In the genomic region with DNA sequence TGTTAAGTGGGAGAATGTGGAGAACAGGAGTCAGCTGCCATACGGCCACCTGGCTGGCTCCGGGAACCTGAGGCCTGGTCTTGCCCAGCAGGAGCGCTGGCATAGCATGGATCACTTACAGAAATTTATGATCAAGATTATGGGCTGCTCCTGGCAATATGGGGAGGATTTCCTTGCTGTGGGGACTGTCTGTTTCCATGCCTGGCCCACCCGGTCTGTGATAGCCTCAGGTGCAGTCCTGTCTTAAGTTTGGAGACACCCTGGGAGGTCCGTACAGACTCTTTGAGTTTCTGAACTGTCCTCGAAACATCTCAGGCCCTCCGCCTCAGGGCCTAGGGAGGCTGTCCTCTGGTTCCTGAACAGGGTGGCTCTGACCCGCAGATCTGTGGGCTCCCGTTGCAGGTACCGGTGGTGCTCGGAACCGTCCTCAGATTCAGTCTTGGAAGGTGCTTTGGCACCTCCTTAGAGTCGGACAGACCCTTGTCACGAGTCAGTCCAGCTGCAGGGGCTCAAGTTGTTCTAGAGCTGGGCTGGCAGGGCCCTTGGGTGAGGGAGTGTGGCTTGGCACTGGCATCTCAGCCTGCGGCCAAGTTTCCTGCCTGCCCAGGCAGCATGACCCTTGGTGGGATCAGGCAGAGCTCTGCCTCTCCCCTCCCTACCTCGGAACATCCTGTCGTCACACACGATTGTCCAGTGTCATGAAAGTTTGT, we compare ENCODE assay signal across 1 cellular context.
TF ChIP-seq lines count a peak whose summit lies in the region.

No MANE protein-coding gene starts in this region.

TF ChIP-seq in WTC11, 78 proteins besides CTCF, POLR2A, EP300 and RAD21 (continued from another document):
- TF ChIP-seq ZBTB43 (CRISPR knock-in tag; IDR thresholded peaks at IDR 0.05) (no peak), CDX4 (CRISPR knock-in tag; IDR thresholded peaks at IDR 0.05; ENCODE audit: borderline replicate concordance) (no peak), SMAD4 (CRISPR knock-in tag; IDR thresholded peaks at IDR 0.05) (no peak), SMAD3 (CRISPR knock-in tag; IDR thresholded peaks at IDR 0.05; ENCODE audit: borderline replicate concordance) (no peak), ZNF423 (CRISPR knock-in tag; IDR thresholded peaks at IDR 0.05) (no peak)
- TF ChIP-seq, protein P1, sequence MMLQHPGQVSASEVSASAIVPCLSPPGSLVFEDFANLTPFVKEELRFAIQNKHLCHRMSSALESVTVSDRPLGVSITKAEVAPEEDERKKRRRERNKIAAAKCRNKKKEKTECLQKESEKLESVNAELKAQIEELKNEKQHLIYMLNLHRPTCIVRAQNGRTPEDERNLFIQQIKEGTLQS (CRISPR knock-in tag; conservative IDR thresholded peaks at IDR 0.05) = no peak
- TF ChIP-seq, protein P2, sequence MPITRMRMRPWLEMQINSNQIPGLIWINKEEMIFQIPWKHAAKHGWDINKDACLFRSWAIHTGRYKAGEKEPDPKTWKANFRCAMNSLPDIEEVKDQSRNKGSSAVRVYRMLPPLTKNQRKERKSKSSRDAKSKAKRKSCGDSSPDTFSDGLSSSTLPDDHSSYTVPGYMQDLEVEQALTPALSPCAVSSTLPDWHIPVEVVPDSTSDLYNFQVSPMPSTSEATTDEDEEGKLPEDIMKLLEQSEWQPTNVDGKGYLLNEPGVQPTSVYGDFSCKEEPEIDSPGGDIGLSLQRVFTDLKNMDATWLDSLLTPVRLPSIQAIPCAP (CRISPR knock-in tag; IDR thresholded peaks at IDR 0.05) = no peak
- TF ChIP-seq, protein P3, sequence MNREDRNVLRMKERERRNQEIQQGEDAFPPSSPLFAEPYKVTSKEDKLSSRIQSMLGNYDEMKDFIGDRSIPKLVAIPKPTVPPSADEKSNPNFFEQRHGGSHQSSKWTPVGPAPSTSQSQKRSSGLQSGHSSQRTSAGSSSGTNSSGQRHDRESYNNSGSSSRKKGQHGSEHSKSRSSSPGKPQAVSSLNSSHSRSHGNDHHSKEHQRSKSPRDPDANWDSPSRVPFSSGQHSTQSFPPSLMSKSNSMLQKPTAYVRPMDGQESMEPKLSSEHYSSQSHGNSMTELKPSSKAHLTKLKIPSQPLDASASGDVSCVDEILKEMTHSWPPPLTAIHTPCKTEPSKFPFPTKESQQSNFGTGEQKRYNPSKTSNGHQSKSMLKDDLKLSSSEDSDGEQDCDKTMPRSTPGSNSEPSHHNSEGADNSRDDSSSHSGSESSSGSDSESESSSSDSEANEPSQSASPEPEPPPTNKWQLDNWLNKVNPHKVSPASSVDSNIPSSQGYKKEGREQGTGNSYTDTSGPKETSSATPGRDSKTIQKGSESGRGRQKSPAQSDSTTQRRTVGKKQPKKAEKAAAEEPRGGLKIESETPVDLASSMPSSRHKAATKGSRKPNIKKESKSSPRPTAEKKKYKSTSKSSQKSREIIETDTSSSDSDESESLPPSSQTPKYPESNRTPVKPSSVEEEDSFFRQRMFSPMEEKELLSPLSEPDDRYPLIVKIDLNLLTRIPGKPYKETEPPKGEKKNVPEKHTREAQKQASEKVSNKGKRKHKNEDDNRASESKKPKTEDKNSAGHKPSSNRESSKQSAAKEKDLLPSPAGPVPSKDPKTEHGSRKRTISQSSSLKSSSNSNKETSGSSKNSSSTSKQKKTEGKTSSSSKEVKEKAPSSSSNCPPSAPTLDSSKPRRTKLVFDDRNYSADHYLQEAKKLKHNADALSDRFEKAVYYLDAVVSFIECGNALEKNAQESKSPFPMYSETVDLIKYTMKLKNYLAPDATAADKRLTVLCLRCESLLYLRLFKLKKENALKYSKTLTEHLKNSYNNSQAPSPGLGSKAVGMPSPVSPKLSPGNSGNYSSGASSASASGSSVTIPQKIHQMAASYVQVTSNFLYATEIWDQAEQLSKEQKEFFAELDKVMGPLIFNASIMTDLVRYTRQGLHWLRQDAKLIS (CRISPR knock-in tag; IDR thresholded peaks at IDR 0.05; ENCODE audit: borderline replicate concordance) = no peak
